ENCODE assay signal across 8 cellular contexts in genomic region chr2:96868555-96869280, GRCh38. TPM values are rescaled to one million over a fixed set of nuclear protein-coding genes. Genes with fewer than 3 reads are reported as not detected.
DNase-seq lines count a peak whose midpoint lies in the region; ATAC-seq and TF ChIP-seq lines count a peak whose summit lies in the region.

No MANE protein-coding gene starts in this region.

- no CpG with 5 or more reads among the region's 76 CpGs for WGBS in right lobe of liver (ENCODE audit: insufficient coverage, low coverage, low lambda C conversion rate, missing lambda C conversion rate)

- H3K27ac Mint-ChIP-seq in HFFc6, result peak overlapping the region; percentile 66

- H3K27me3 Mint-ChIP-seq in HFFc6 (ENCODE audit: insufficient read depth), result peaks cover 13% of the 10 kb centered on the region; the same call in 1 of the 2 replicates

- H3K4me3 ChIP-seq in right lobe of liver, result peak overlapping the region; percentile 80 to 98 (median 97)

- peaks cover 0 to 42% (median 9%) of the 10 kb centered on the region in 4 donors for H3K4me1 ChIP-seq in right lobe of liver

- intact Hi-C loops in right lobe of liver (cut with DNase I), result loop anchor here in 1 of 2 donors (10.0 kb wide), 1 partner anchor 54 kb away; the partner anchor contains the start of gene CNNM3

- TF ChIP-seq CTCF in HFFc6 (IDR thresholded peaks at IDR 0.05), result peak; percentile 88
- peak; percentile 58 to 72 (median 68) for TF ChIP-seq CTCF in right lobe of liver (IDR thresholded peaks at IDR 0.05)

- TF ChIP-seq POLR2A in right lobe of liver (IDR thresholded peaks at IDR 0.05), result peak; percentile 81

- H3K4me1 Mint-ChIP-seq in HFFc6 (ENCODE audit: low read depth), result peaks cover 21% of the 10 kb centered on the region

- H3K9me3 ChIP-seq in right lobe of liver, result no peaks in the 10 kb centered on the region

- no peaks in the 10 kb centered on the region for H3K9me3 Mint-ChIP-seq in HFFc6

- no peaks in the 10 kb centered on the region for H3K27me3 ChIP-seq in right lobe of liver

- peak overlapping the region; percentile 92 to 96 (median 94) for H3K27ac ChIP-seq in right lobe of liver

- ATAC-seq in right lobe of liver, result peak; percentile 70 to 78 (median 77)
- no peak for ATAC-seq in HG03196 (IDR thresholded peaks at IDR 0.05; ENCODE audit: unreplicated experiment)

- H3K36me3 Mint-ChIP-seq in HFFc6 (ENCODE audit: low read depth), result 0 out of 2 replicates have a peak, but pooled peaks cover 5% of the 10 kb centered on the region

- peak; percentile 51 for DNase-seq in GM04503 (ENCODE audit: low read depth)
- DNase-seq in HFFc6, result peak; percentile 80
- DNase-seq in NCI-H2171 treated with DMSO at 0.1 percent for 48 hours (lab: John Stamatoyannopoulos, UW), result peak; percentile 41
- peak; percentile 73 for DNase-seq in activated CD4-positive, alpha-beta T cell treated with anti-CD3 and anti-CD28 coated beads for 48 hours
- peak; percentile 91 for DNase-seq in ecto neural progenitor cell (ENCODE audit: low spot score)
- peak; percentile 90 to 91 (median 90) for DNase-seq in right lobe of liver
- peak in 2 of 3 donors; percentile 26 to 32 for DNase-seq in stimulated activated CD4-positive, alpha-beta T cell treated with anti-CD3 and anti-CD28 coated beads, TNF-alpha, amount 100 ng/mL, for 48 hours (ENCODE audit: low read depth in 3 of 3)

- peaks cover 0 to 24% (median 14%) of the 10 kb centered on the region in 4 donors for H3K36me3 ChIP-seq in right lobe of liver

- peak overlapping the region; percentile 87 for H3K4me3 Mint-ChIP-seq in HFFc6

RNA-seq across cellular contexts. Expression of gene SEMA4C, which starts 1.2 kb away (rescaled TPM):
- total RNA-seq in HFFc6 (2021; fragmentation: NEBNext Ultra II Directional; extraction: Animal tissue kit (Norgen Biotek cat#: 25700)), result 10 to 100 TPM; 11.6 to 13.7 (median 12.7) TPM
- total RNA-seq in right lobe of liver, result 10 to 100 TPM; 11.9 to 18.9 (median 12.6) TPM

RNA-seq across cellular contexts. Expression of gene ANKRD39, which starts 10.9 kb away (rescaled TPM):
- 10 to 100 TPM; 14.7 to 16.3 (median 15.3) TPM for total RNA-seq in HFFc6 (2021; fragmentation: NEBNext Ultra II Directional; extraction: Animal tissue kit (Norgen Biotek cat#: 25700))
- total RNA-seq in right lobe of liver, result 10 to 100 TPM in 3 of 6 experiments, 1 to 10 TPM in 3; 6.0 to 16.3 (median 9.7) TPM

RNA-seq across cellular contexts. Expression of gene ANKRD23, which starts 24.9 kb away (rescaled TPM):
- total RNA-seq in HFFc6 (2021; fragmentation: NEBNext Ultra II Directional; extraction: Animal tissue kit (Norgen Biotek cat#: 25700)), result 1 to 10 TPM in 4 of 6 experiments, under 1 TPM in 2; 0.71 to 1.8 (median 1.3) TPM
- 1 to 10 TPM in 5 of 6 experiments, under 1 TPM in 1; 0.98 to 4.0 (median 2.7) TPM for total RNA-seq in right lobe of liver

RNA-seq across cellular contexts. Expression of gene CNNM3, which starts 52.6 kb away (rescaled TPM):
- total RNA-seq in HFFc6 (2021; fragmentation: NEBNext Ultra II Directional; extraction: Animal tissue kit (Norgen Biotek cat#: 25700)), result 1 to 10 TPM; 6.3 to 10.0 (median 8.5) TPM
- total RNA-seq in right lobe of liver, result 10 to 100 TPM; 11.5 to 37.6 (median 21.6) TPM

Comparison
In these comparisons a context has a peak if more than half of its experiments do, and no peak if none do; other contexts are left out.
1. DNase-seq: peak in every context shown above with its lines; median percentile 91 in ecto neural progenitor cell; 90 in right lobe of liver; 80 in HFFc6; 73 in activated CD4-positive, alpha-beta T cell treated with anti-CD3 and anti-CD28 coated beads for 48 hours; 51 in GM04503; 41 in NCI-H2171 treated with DMSO at 0.1 percent for 48 hours; 29 in stimulated activated CD4-positive, alpha-beta T cell treated with anti-CD3 and anti-CD28 coated beads, TNF-alpha, amount 100 ng/mL, for 48 hours.